In genomic region chrX:9604908-9605306, GRCh38 we compare ENCODE assay signal across 13 cellular contexts.
DNase-seq lines count a peak whose midpoint lies in the region; ATAC-seq and TF ChIP-seq lines count a peak whose summit lies in the region.
"Had no signal": no experiment of that assay in that cellular context is flagged by ENCODE, and none has a peak within 500 bp of the region (broad histone marks: within the 10 kb centered on the region; RNA-seq: fewer than 3 reads in every experiment).

No MANE protein-coding gene starts in this region.

- intact Hi-C loops in body of pancreas (cut with DNase I): no loop called here

- H3K4me3 ChIP-seq in adipocyte (ENCODE audit: low read length): peak overlapping the region; percentile 14
- no peak overlapping the region for H3K4me3 ChIP-seq in body of pancreas
- H3K4me3 ChIP-seq in liver (ENCODE audit: low read depth in 1 of 3, low read length in 3 of 3): no peak overlapping the region
- no peak overlapping the region for H3K4me3 ChIP-seq in skeletal muscle satellite cell (ENCODE audit: low read length)

- H3K4me2 ChIP-seq in skeletal muscle satellite cell (ENCODE audit: low read length): peak overlapping the region; percentile 45

- H3K4me1 ChIP-seq in adipocyte (ENCODE audit: control insufficient read depth, insufficient read depth, low read length) (peaks cover 4% of the 10 kb centered on the region), body of pancreas (peaks cover 3% of the 10 kb centered on the region), liver (ENCODE audit: control insufficient read depth in 4 of 4, insufficient read depth in 4 of 4, low read length in 3 of 4) (peaks cover 11 to 50% (median 49%) of the 10 kb centered on the region in 4 donors), skeletal muscle satellite cell (ENCODE audit: control insufficient read depth, insufficient read depth, low read length) (peaks cover 8% of the 10 kb centered on the region)

- TF ChIP-seq POLR2A in body of pancreas (IDR thresholded peaks at IDR 0.05): no peak

- TF ChIP-seq CTCF in body of pancreas (IDR thresholded peaks at IDR 0.05): no peak
- no peak for TF ChIP-seq CTCF in liver (IDR thresholded peaks at IDR 0.05; ENCODE audit: low read depth, low read length, missing input control)

- H3K9ac ChIP-seq in adipocyte (ENCODE audit: low read length) (no peak overlapping the region), liver (ENCODE audit: low read depth in 1 of 2, low read length in 2 of 2) (peak overlapping the region in 1 of 2 donors; percentile 22), skeletal muscle satellite cell (ENCODE audit: low read depth, low read length) (peak overlapping the region; percentile 42)

- peak in 1 of 2 donors; percentile 3 for TF ChIP-seq RAD21 in liver (IDR thresholded peaks at IDR 0.05)

- H3K27ac ChIP-seq in body of pancreas: peak overlapping the region in 3 of 4 donors; percentile 44 to 59 (median 54)
- H3K27ac ChIP-seq in liver (ENCODE audit: low read depth in 1 of 2, low read length in 2 of 2): peak overlapping the region; percentile 83 to 99

- H3K36me3 ChIP-seq in adipocyte (ENCODE audit: control insufficient read depth, insufficient read depth, low read length, severe bottlenecking) (no peaks in the 10 kb centered on the region), body of pancreas (replicated peaks in 1 of 2; ENCODE audit: insufficient read depth in 1 of 2, low read depth in 2 of 2) (no peaks in the 10 kb centered on the region), liver (ENCODE audit: control insufficient read depth in 4 of 4, insufficient read depth in 3 of 4, low read depth in 1 of 4, low read length in 3 of 4) (peaks cover 0 to 2% (median 0%) of the 10 kb centered on the region in 4 donors), skeletal muscle satellite cell (ENCODE audit: insufficient read depth, low read length) (no peaks in the 10 kb centered on the region)

- DNase-seq in adipocyte (ENCODE audit: low read depth) (no peak), body of pancreas (no peak), NCI-H2081 (lab: John Stamatoyannopoulos, UW) (no peak), Kasumi-1 (lab: John Stamatoyannopoulos, UW) (no peak), NCI-H187 treated with DMSO at 0.1 percent for 48 hours (lab: John Stamatoyannopoulos, UW) (no peak)
- DNase-seq in activated CD4-positive, alpha-beta T cell treated with anti-CD3 and anti-CD28 coated beads for 48 hours: no peak
- DNase-seq: CD8-positive, alpha-beta memory T cell; GF-D8; H9; NCI-H146; PC-3 had no signal

- ATAC-seq in body of pancreas: peak; percentile 21
- ATAC-seq: PC-3 had no signal

- H3K9me3 ChIP-seq in adipocyte (ENCODE audit: control insufficient read depth, low read length): no peaks in the 10 kb centered on the region
- no peaks in the 10 kb centered on the region for H3K9me3 ChIP-seq in body of pancreas
- H3K9me3 ChIP-seq in liver (ENCODE audit: control insufficient read depth in 4 of 4, low read length in 3 of 4): no peaks in the 10 kb centered on the region
- H3K9me3 ChIP-seq in skeletal muscle satellite cell (replicated peaks; ENCODE audit: low read length): no peaks in the 10 kb centered on the region

- no peaks in the 10 kb centered on the region for H3K27me3 ChIP-seq in adipocyte (replicated peaks; ENCODE audit: control insufficient read depth, insufficient read depth, low read length)
- no peaks in the 10 kb centered on the region for H3K27me3 ChIP-seq in body of pancreas
- no peaks in the 10 kb centered on the region for H3K27me3 ChIP-seq in liver (ENCODE audit: control insufficient read depth in 4 of 4, insufficient read depth in 4 of 4, low read length in 3 of 4)
- no peaks in the 10 kb centered on the region for H3K27me3 ChIP-seq in skeletal muscle satellite cell (ENCODE audit: control insufficient read depth, insufficient read depth, low read length)

- WGBS in body of pancreas, 2 donors: 72 to 78% methylated on average over 8 of the region's 8 CpGs
- 33% methylated on average over 8 of the region's 8 CpGs for WGBS in liver

TF ChIP-seq in liver, 16 proteins besides CTCF, POLR2A, EP300 and RAD21:
- TF ChIP-seq ATF3 (IDR thresholded peaks at IDR 0.05) (no peak), RXRA (IDR thresholded peaks at IDR 0.05) (no peak), FOXA2 (IDR thresholded peaks at IDR 0.05) (no peak), REST (IDR thresholded peaks at IDR 0.05) (no peak), NR2F2 (IDR thresholded peaks at IDR 0.05) (no peak), FOXA1 (IDR thresholded peaks at IDR 0.05) (no peak), EGR1 (IDR thresholded peaks at IDR 0.05; ENCODE audit: low read depth in 2 of 2) (no peak), HNF4G (IDR thresholded peaks at IDR 0.05) (no peak), MAX (IDR thresholded peaks at IDR 0.05) (no peak), ZBTB33 (IDR thresholded peaks at IDR 0.05) (no peak), YY1 (IDR thresholded peaks at IDR 0.05) (no peak), GABPA (IDR thresholded peaks at IDR 0.05 in 1 of 2, conservative IDR thresholded peaks at IDR 0.05 in 1 of 2) (no peak), TAF1 (conservative IDR thresholded peaks at IDR 0.05) (no peak), JUND (IDR thresholded peaks at IDR 0.05) (no peak), HNF4A (conservative IDR thresholded peaks at IDR 0.05) (no peak)
